27 cellular contexts compared by ENCODE assay signal in the genomic region with DNA sequence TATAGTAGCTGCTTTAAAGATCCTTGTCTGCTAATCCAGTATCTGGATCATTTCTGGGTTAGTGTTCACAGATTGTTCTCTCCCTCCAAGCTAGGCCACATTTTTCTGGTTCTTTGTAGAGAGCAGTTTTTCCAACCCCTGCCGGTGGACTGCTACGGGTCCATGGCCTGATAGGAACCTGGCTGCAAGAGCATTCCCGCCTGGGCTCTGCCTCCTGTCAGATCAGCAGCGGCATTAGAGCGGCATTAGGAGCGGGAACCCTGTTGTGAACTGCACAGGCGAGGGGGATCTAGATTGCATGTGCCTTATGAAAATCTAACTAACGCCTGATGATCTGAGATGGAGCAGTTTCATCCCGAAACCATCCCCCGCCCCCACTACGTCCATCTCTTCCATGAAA. TPM values are rescaled to one million over a fixed set of nuclear protein-coding genes. Genes with fewer than 3 reads are reported as not detected.
DNase-seq lines count a peak whose midpoint lies in the region; ATAC-seq and TF ChIP-seq lines count a peak whose summit lies in the region.
"Had no signal": no experiment of that assay in that cellular context is flagged by ENCODE, and none has a peak within 500 bp of the region (broad histone marks: within the 10 kb centered on the region; RNA-seq: fewer than 3 reads in every experiment).

No MANE protein-coding gene starts in this region.

- no peaks in the 10 kb centered on the region for H3K79me1 ChIP-seq in mesenchymal stem cell (replicated peaks; ENCODE audit: low read length, poor library complexity, severe bottlenecking)

- no peak overlapping the region for H3K4me3 Mint-ChIP-seq in WTC11
- H3K4me3 Mint-ChIP-seq: B cell; CD8-positive, alpha-beta T cell had no signal

- peak; percentile 18 for DNase-seq in NCI-H2227 (lab: John Stamatoyannopoulos, UW; ENCODE audit: unreplicated experiment)
- no peak for DNase-seq in NCI-H2227 treated with DMSO at 0.1 percent for 48 hours (lab: John Stamatoyannopoulos, UW)
- DNase-seq in WTC11 (ENCODE audit: low spot score), result peak; percentile 26
- no peak for DNase-seq in mesenchymal stem cell
- DNase-seq in NCI-H345 (lab: John Stamatoyannopoulos, UW), result no peak
- DNase-seq: Caco-2; CD8-positive, alpha-beta T cell; GF-D8; H7; KBM-7; NCI-H1417; NCI-H1694; NCI-H2081; NCI-H2171 treated with DMSO at 0.1 percent for 48 hours; NCI-H446 treated with DMSO at 0.1 percent for 48 hours; NCI-H526; Right ventricle myocardium superior; RPMI8226 had no signal

- H2AFZ ChIP-seq in mesenchymal stem cell (ENCODE audit: low read depth, low read length), result no peak overlapping the region

- no peak overlapping the region for H2BK120ac ChIP-seq in mesenchymal stem cell (ENCODE audit: low read depth, low read length)

- H3K27ac ChIP-seq in mesenchymal stem cell (ENCODE audit: low read length, poor library complexity, severe bottlenecking), result no peak overlapping the region
- H3K27ac ChIP-seq: 22Rv1, C4-2B, SJSA1 had no signal

- TF ChIP-seq CTCF in WTC11 (IDR thresholded peaks at IDR 0.05), result no peak

- H2BK5ac ChIP-seq in mesenchymal stem cell (ENCODE audit: low read depth, low read length, poor library complexity, severe bottlenecking), result no peak overlapping the region

- no peaks in the 10 kb centered on the region for H3K36me3 ChIP-seq in mesenchymal stem cell (ENCODE audit: control insufficient read depth in 1 of 2, insufficient read depth in 2 of 2, low read depth in 1 of 2, low read length in 2 of 2)
- H3K36me3 ChIP-seq: SJSA1 had no signal

- peaks cover 20% of the 10 kb centered on the region for H3K4me1 Mint-ChIP-seq in WTC11

- H3K9me3 Mint-ChIP-seq in WTC11, result no peaks in the 10 kb centered on the region
- H3K9me3 Mint-ChIP-seq: CD8-positive, alpha-beta T cell had no signal

- POLR2A ChIA-PET in WTC11 (lab: Charles Lee), result no interaction called here

- H3K36me3 Mint-ChIP-seq in WTC11, result no peaks in the 10 kb centered on the region
- H3K36me3 Mint-ChIP-seq: CD8-positive, alpha-beta T cell had no signal

- no peaks in the 10 kb centered on the region for H3K27me3 Mint-ChIP-seq in WTC11 (ENCODE audit: low read depth)

- H4K91ac ChIP-seq in mesenchymal stem cell (ENCODE audit: low read length), result no peak overlapping the region

- no peak overlapping the region for H3K4me2 ChIP-seq in mesenchymal stem cell (ENCODE audit: low read length, poor library complexity, severe bottlenecking)

- no peak overlapping the region for H4K8ac ChIP-seq in mesenchymal stem cell (ENCODE audit: low read length)

- CTCF ChIA-PET in WTC11 (lab: Charles Lee), result interaction anchor here (1.0 kb wide), 1 partner anchor 235 kb away, joined by 3 read pairs; no protein-coding TSS in a partner anchor

- no peak overlapping the region for H3K23ac ChIP-seq in mesenchymal stem cell (ENCODE audit: low read length in 2 of 2)

- ATAC-seq in WTC11, result no peak; the same call in 1 of the 2 replicates
- ATAC-seq in GM21390 (IDR thresholded peaks at IDR 0.05; ENCODE audit: unreplicated experiment), result no peak
- ATAC-seq in GM19324 (IDR thresholded peaks at IDR 0.05; ENCODE audit: low FRiP score, unreplicated experiment), result no peak
- ATAC-seq: CD8-positive, alpha-beta T cell had no signal

- H3K27me3 ChIP-seq in mesenchymal stem cell (ENCODE audit: control insufficient read depth in 1 of 2, insufficient read depth in 1 of 2, low read length in 2 of 2), result no peaks in the 10 kb centered on the region
- H3K27me3 ChIP-seq: SJSA1 had no signal

- H3K4ac ChIP-seq in mesenchymal stem cell (ENCODE audit: low read depth in 1 of 2, low read length in 2 of 2), result no peak overlapping the region

- H3K4me3 ChIP-seq in mesenchymal stem cell (ENCODE audit: insufficient read depth in 1 of 2, low read depth in 1 of 2, low read length in 2 of 2), result no peak overlapping the region
- H3K4me3 ChIP-seq: SJSA1 had no signal

- H2BK15ac ChIP-seq in mesenchymal stem cell (ENCODE audit: low read depth, poor library complexity, severe bottlenecking), result no peak overlapping the region

- H3K9ac ChIP-seq in mesenchymal stem cell (ENCODE audit: low read length), result peak overlapping the region; percentile 41

- no peak overlapping the region for H2BK12ac ChIP-seq in mesenchymal stem cell (ENCODE audit: low read length in 2 of 2)

- H3K4me1 ChIP-seq in mesenchymal stem cell (ENCODE audit: control insufficient read depth, insufficient read depth, low read depth, low read length), result peaks cover 4% of the 10 kb centered on the region
- H3K4me1 ChIP-seq: Caco-2, SJSA1 had no signal

- no peak overlapping the region for H3K14ac ChIP-seq in mesenchymal stem cell (ENCODE audit: low read length in 2 of 2)

- no peak overlapping the region for H3K18ac ChIP-seq in mesenchymal stem cell (ENCODE audit: low read depth in 1 of 2, low read length in 2 of 2)

- 91% methylated on average over 7 of the region's 11 CpGs for WGBS in mesenchymal stem cell

- no peak overlapping the region for H2AK5ac ChIP-seq in mesenchymal stem cell (ENCODE audit: low read length, severe bottlenecking)

- H3K9me3 ChIP-seq in mesenchymal stem cell (ENCODE audit: control insufficient read depth, low read length), result no peaks in the 10 kb centered on the region
- H3K9me3 ChIP-seq: Caco-2, SJSA1 had no signal

- H3K27ac Mint-ChIP-seq in WTC11, result no peak overlapping the region
- H3K27ac Mint-ChIP-seq: B cell; CD8-positive, alpha-beta T cell had no signal

TF ChIP-seq in WTC11, 78 proteins besides CTCF, POLR2A, EP300 and RAD21:
- TF ChIP-seq NR1H2 (CRISPR knock-in tag; IDR thresholded peaks at IDR 0.05) (no peak), NFATC4 (CRISPR knock-in tag; IDR thresholded peaks at IDR 0.05) (no peak), GTF2I (CRISPR knock-in tag; conservative IDR thresholded peaks at IDR 0.05) (no peak), NR2C2 (CRISPR knock-in tag; IDR thresholded peaks at IDR 0.05) (no peak)
- TF ChIP-seq, protein P1, sequence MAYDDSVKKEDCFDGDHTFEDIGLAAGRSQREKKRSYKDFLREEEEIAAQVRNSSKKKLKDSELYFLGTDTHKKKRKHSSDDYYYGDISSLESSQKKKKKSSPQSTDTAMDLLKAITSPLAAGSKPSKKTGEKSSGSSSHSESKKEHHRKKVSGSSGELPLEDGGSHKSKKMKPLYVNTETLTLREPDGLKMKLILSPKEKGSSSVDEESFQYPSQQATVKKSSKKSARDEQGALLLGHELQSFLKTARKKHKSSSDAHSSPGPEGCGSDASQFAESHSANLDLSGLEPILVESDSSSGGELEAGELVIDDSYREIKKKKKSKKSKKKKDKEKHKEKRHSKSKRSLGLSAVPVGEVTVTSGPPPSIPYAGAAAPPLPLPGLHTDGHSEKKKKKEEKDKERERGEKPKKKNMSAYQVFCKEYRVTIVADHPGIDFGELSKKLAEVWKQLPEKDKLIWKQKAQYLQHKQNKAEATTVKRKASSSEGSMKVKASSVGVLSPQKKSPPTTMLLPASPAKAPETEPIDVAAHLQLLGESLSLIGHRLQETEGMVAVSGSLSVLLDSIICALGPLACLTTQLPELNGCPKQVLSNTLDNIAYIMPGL (CRISPR knock-in tag; IDR thresholded peaks at IDR 0.05), result no peak

RNA-seq across cellular contexts. Expression of gene MYRFL, which starts 50.4 kb away (rescaled TPM):
- 1.2 to 2.1 TPM (median 1.3 TPM) in 3 replicates for total RNA-seq in WTC11 (2021)
- not detected for polyA plus RNA-seq in mesenchymal stem cell (2013, experiment 1 of 2)
- not detected for polyA plus RNA-seq in mesenchymal stem cell (2013, experiment 2 of 2)
- total RNA-seq: B cell; CD8-positive, alpha-beta T cell; H7; HT1080; LHCN-M2; MCF 10A; SJSA1 had no signal

Comparison
In these comparisons a context has a peak if more than half of its experiments do, and no peak if none do; other contexts are left out.
1. DNase-seq: peak in NCI-H2227 (single experiment) and WTC11 (single experiment); none in NCI-H2227 treated with DMSO at 0.1 percent for 48 hours (single experiment), mesenchymal stem cell (single experiment) and NCI-H345 (single experiment).